Comparison of ENCODE assay signal across 8 cellular contexts in genomic region chr15:59656935-59657634, GRCh38. TPM values are rescaled to one million over a fixed set of nuclear protein-coding genes. Genes with fewer than 3 reads are reported as not detected.
A peak's percentile ranks its signal among the peaks of the same experiment; 100 is the strongest.
DNase-seq lines count a peak whose midpoint lies in the region; ATAC-seq and TF ChIP-seq lines count a peak whose summit lies in the region.

Gene GTF2A2, minus strand, starts transcription at chr15:59657515. Its CDS starts 5,238 bp downstream, at chr15:59652277.

- peaks cover 34% of the 10 kb centered on the region for H3K36me3 ChIP-seq in lower lobe of right lung

- intact Hi-C loops in lower lobe of right lung (cut with DNase I) = no loop called here

- peaks cover 31% of the 10 kb centered on the region for H3K4me1 ChIP-seq in lower lobe of right lung

- no peaks in the 10 kb centered on the region for H3K27me3 ChIP-seq in lower lobe of right lung (ENCODE audit: low read depth)

- peak; percentile 97 for ATAC-seq in GM21360 (IDR thresholded peaks at IDR 0.05; ENCODE audit: unreplicated experiment)
- peak; percentile 100 for ATAC-seq in lower lobe of right lung

- H3K9me3 ChIP-seq in lower lobe of right lung = no peaks in the 10 kb centered on the region

- no peak for TF ChIP-seq CTCF in lower lobe of right lung (IDR thresholded peaks at IDR 0.05)

- H3K27ac ChIP-seq in lower lobe of right lung = peak within 1 kb of the TSS; percentile 93

- DNase-seq in CMK (ENCODE audit: low read depth) (peak; percentile 86), HT-29 (ENCODE audit: low spot score) (peak; percentile 98), lower lobe of right lung (peak; percentile 97)
- DNase-seq in NK-92 treated with Interleukin-12 subunit alpha and Interleukin-12 subunit beta, amount 100 ng/mL, for 24 hours (lab: John Stamatoyannopoulos, UW) = peak; percentile 97
- DNase-seq in activated CD8-positive, alpha-beta memory T cell treated with anti-CD3 and anti-CD28 coated beads for 24 hours = peak; percentile 96
- DNase-seq in effector CD8-positive, alpha-beta T cell (lab: John Stamatoyannopoulos, UW) = peak; percentile 91
- DNase-seq in stimulated activated CD4-positive, alpha-beta T cell treated with anti-CD3 and anti-CD28 coated beads, TNF-alpha, amount 100 ng/mL, for 1 hour (ENCODE audit: low read depth in 3 of 3, low spot score in 1 of 3) = peak; percentile 65 to 81 (median 76)

- H3K4me3 ChIP-seq in lower lobe of right lung = peak within 1 kb of the TSS; percentile 97

RNA-seq across cellular contexts. Expression of gene GTF2A2, which starts in this region (rescaled TPM):
- total RNA-seq in HT-29 (2014; rRNA removed; shearing (Covaris generic)) = 81.4 and 95.4 TPM in 2 replicates
- total RNA-seq in lower lobe of right lung = 89.4 TPM

Comparison
In these comparisons a context has a peak if more than half of its experiments do, and no peak if none do; other contexts are left out.
1. Peak in every context shown above with its lines: DNase-seq, ATAC-seq, H3K4me3 ChIP-seq and H3K27ac ChIP-seq.